In the genomic region with DNA sequence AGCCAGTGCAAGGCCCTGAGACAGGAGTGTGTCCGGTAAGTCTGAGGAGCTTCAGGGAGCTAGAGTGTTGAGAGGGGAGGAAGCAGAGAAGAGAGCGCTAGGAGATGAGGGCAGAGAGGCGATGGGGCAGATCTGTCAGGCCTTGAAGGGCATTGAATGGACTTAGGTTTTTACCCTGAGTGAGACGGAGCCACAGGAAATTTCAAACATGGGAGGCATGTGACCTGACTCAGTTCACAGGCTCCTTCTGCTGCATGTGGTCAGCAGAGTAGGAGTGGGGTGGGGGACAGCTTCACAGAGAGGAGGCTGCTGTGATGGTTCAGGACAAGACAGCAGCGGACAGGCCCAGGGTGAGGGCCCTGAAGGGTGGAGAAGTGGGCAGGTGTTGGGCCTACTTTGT, we compare ENCODE assay signal across 13 cellular contexts. TPM values are rescaled to one million over a fixed set of nuclear protein-coding genes. Genes with fewer than 3 reads are reported as not detected.
"Had no signal": no experiment of that assay in that cellular context is flagged by ENCODE, and none has a peak within 500 bp of the region (broad histone marks: within the 10 kb centered on the region; RNA-seq: fewer than 3 reads in every experiment).

No MANE protein-coding gene starts in this region.

- H3K27ac ChIP-seq: lower lobe of right lung, neutrophil, tibial artery, uterus had no signal

- H3K4me3 Mint-ChIP-seq: activated CD4-positive, alpha-beta memory T cell treated with anti-CD3 and anti-CD28 coated beads for 36 hours; activated CD8-positive, alpha-beta memory T cell treated with anti-CD3 and anti-CD28 coated beads, Interleukin-2, amount 10 ng/mL, durations not matched to agents 7 days and 5 days; activated T-cell treated with anti-CD3 and anti-CD28 coated beads, Interleukin-2, amount 50 U/mL, for 24 hours; stimulated activated effector memory CD8-positive, alpha-beta T cell treated with anti-CD3 and anti-CD28 coated beads, Interleukin-12 subunit alpha, Interleukin-12 subunit beta, amount 100 ng/mL, for 72 hours had no signal

- H3K4me3 ChIP-seq: lower lobe of right lung, tibial artery, uterus had no signal

- H3K4me1 ChIP-seq: uterus had no signal

- H3K36me3 ChIP-seq: uterus had no signal

- H3K9me3 Mint-ChIP-seq: activated CD4-positive, alpha-beta memory T cell treated with anti-CD3 and anti-CD28 coated beads for 36 hours; activated T-cell treated with anti-CD3 and anti-CD28 coated beads, Interleukin-2, amount 50 U/mL, for 24 hours; stimulated activated effector memory CD8-positive, alpha-beta T cell treated with anti-CD3 and anti-CD28 coated beads, Interleukin-12 subunit alpha, Interleukin-12 subunit beta, amount 100 ng/mL, for 72 hours had no signal

- H3K27ac Mint-ChIP-seq: activated CD4-positive, alpha-beta memory T cell treated with anti-CD3 and anti-CD28 coated beads for 36 hours; activated CD8-positive, alpha-beta memory T cell treated with anti-CD3 and anti-CD28 coated beads, Interleukin-2, amount 10 ng/mL, durations not matched to agents 7 days and 5 days; activated T-cell treated with anti-CD3 and anti-CD28 coated beads, Interleukin-2, amount 50 U/mL, for 24 hours; stimulated activated effector memory CD8-positive, alpha-beta T cell treated with anti-CD3 and anti-CD28 coated beads, Interleukin-12 subunit alpha, Interleukin-12 subunit beta, amount 100 ng/mL, for 72 hours had no signal

- H3K27me3 Mint-ChIP-seq: activated CD4-positive, alpha-beta memory T cell treated with anti-CD3 and anti-CD28 coated beads for 36 hours; activated T-cell treated with anti-CD3 and anti-CD28 coated beads, Interleukin-2, amount 50 U/mL, for 24 hours had no signal

- DNase-seq: activated CD4-positive, alpha-beta memory T cell treated with anti-CD3 and anti-CD28 coated beads for 36 hours; activated CD8-positive, alpha-beta memory T cell treated with anti-CD3 and anti-CD28 coated beads, Interleukin-2, amount 10 ng/mL, durations not matched to agents 7 days and 5 days; activated effector memory CD4-positive, alpha-beta T cell treated with Interleukin-2 at 50 U/mL for 16 hours; activated T-cell treated with anti-CD3 and anti-CD28 coated beads, Interleukin-2, amount 50 U/mL, for 24 hours; left colon; lower lobe of right lung; retina; tibial artery; uterus had no signal

- H3K9me3 ChIP-seq: lower lobe of right lung, neutrophil, tibial artery, uterus had no signal

RNA-seq across cellular contexts. Expression of a gene that starts 12.5 kb away (rescaled TPM):
- total RNA-seq: activated CD8-positive, alpha-beta memory T cell treated with anti-CD3 and anti-CD28 coated beads, Interleukin-2, amount 10 ng/mL, durations not matched to agents 7 days and 5 days; esophagus mucosa had no signal

RNA-seq across cellular contexts. Expression of a gene that starts 25.7 kb away (rescaled TPM):
- total RNA-seq: bronchial epithelial cell had no signal
